In genomic region chr12:132955094-132955932, GRCh38 we compare ENCODE assay signal across 1 cellular context.
TF ChIP-seq lines count a peak whose summit lies in the region.

No MANE protein-coding gene starts in this region.

TF ChIP-seq in GM12878, 131 proteins besides CTCF, POLR2A, EP300 and RAD21 (continued from another document):
- peak; percentile 96 for TF ChIP-seq MLLT1 (IDR thresholded peaks at IDR 0.05)
- no peak for TF ChIP-seq PML (IDR thresholded peaks at IDR 0.05; ENCODE audit: low read length)
- TF ChIP-seq, protein P1, sequence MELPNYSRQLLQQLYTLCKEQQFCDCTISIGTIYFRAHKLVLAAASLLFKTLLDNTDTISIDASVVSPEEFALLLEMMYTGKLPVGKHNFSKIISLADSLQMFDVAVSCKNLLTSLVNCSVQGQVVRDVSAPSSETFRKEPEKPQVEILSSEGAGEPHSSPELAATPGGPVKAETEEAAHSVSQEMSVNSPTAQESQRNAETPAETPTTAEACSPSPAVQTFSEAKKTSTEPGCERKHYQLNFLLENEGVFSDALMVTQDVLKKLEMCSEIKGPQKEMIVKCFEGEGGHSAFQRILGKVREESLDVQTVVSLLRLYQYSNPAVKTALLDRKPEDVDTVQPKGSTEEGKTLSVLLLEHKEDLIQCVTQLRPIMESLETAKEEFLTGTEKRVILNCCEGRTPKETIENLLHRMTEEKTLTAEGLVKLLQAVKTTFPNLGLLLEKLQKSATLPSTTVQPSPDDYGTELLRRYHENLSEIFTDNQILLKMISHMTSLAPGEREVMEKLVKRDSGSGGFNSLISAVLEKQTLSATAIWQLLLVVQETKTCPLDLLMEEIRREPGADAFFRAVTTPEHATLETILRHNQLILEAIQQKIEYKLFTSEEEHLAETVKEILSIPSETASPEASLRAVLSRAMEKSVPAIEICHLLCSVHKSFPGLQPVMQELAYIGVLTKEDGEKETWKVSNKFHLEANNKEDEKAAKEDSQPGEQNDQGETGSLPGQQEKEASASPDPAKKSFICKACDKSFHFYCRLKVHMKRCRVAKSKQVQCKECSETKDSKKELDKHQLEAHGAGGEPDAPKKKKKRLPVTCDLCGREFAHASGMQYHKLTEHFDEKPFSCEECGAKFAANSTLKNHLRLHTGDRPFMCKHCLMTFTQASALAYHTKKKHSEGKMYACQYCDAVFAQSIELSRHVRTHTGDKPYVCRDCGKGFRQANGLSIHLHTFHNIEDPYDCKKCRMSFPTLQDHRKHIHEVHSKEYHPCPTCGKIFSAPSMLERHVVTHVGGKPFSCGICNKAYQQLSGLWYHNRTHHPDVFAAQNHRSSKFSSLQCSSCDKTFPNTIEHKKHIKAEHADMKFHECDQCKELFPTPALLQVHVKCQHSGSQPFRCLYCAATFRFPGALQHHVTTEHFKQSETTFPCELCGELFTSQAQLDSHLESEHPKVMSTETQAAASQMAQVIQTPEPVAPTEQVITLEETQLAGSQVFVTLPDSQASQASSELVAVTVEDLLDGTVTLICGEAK (IDR thresholded peaks at IDR 0.05; ENCODE audit: borderline replicate concordance) = peak; percentile 41
- TF ChIP-seq MEF2B (IDR thresholded peaks at IDR 0.05; ENCODE audit: partially characterized antibody, poor library complexity, severe bottlenecking) = peak; percentile 93
TF ChIP-seq in GM12878: peak in this region for 5.
